ENCODE assay signal across 30 cellular contexts in genomic region chr5:2626572-2626971, GRCh38.
"Had no signal": no experiment of that assay in that cellular context is flagged by ENCODE, and none has a peak within 500 bp of the region (broad histone marks: within the 10 kb centered on the region; RNA-seq: fewer than 3 reads in every experiment).

No MANE protein-coding gene starts in this region.

- H3K9me3 ChIP-seq: adrenal gland, ascending aorta, body of pancreas, breast epithelium had no signal

- ATAC-seq: activated naive CD4-positive, alpha-beta T cell treated with anti-CD3 and anti-CD28 coated beads, Interleukin-2, amount 50 U/mL, for 72 hours; activated naive CD8-positive, alpha-beta T cell treated with anti-CD3 and anti-CD28 coated beads, Interleukin-2, amount 50 U/mL, for 24 hours; activated T-cell treated with anti-CD3 and anti-CD28 coated beads, Interleukin-2, amount 50 U/mL, for 4 hours; activated T-cell treated with anti-CD3 and anti-CD28 coated beads, Interleukin-2, amount 50 U/mL, for 72 hours; activated T-helper 17 cell treated with anti-CD3 and anti-CD28 coated beads, Interleukin-2, amount 50 U/mL, for 72 hours; body of pancreas had no signal

- H3K27me3 ChIP-seq: adrenal gland, ascending aorta, body of pancreas, brain microvascular endothelial cell, breast epithelium, cardiac muscle cell had no signal

- H3K36me3 ChIP-seq: adrenal gland, ascending aorta, brain microvascular endothelial cell, breast epithelium, cardiac muscle cell had no signal

- H3K4me3 ChIP-seq: adrenal gland, ascending aorta, body of pancreas, breast epithelium, cardiac muscle cell had no signal

- DNase-seq: activated effector memory CD4-positive, alpha-beta T cell treated with anti-CD3 and anti-CD28 coated beads, Interleukin-2, amount 50 U/mL, for 16 hours; activated effector memory CD4-positive, alpha-beta T cell treated with Interleukin-2 at 50 U/mL for 16 hours; activated gamma-delta T cell; activated gamma-delta T cell treated with Interleukin-2 at 50 U/mL for 16 hours; activated naive CD4-positive, alpha-beta T cell; activated naive CD4-positive, alpha-beta T cell treated with anti-CD3 and anti-CD28 coated beads for 36 hours; activated naive CD4-positive, alpha-beta T cell treated with anti-CD3 and anti-CD28 coated beads, Interleukin-2, amount 10 ng/mL, durations not matched to agents 7 days and 5 days; activated naive CD4-positive, alpha-beta T cell treated with anti-CD3 and anti-CD28 coated beads, Interleukin-2, amount 50 U/mL, for 16 hours; activated naive CD4-positive, alpha-beta T cell treated with Interleukin-2 at 50 U/mL for 16 hours; activated naive CD8-positive, alpha-beta T cell treated with anti-CD3 and anti-CD28 coated beads for 36 hours; activated naive CD8-positive, alpha-beta T cell treated with anti-CD3 and anti-CD28 coated beads, Interleukin-2, amount 10 ng/mL, durations not matched to agents 7 days and 5 days; activated naive CD8-positive, alpha-beta T cell treated with anti-CD3 and anti-CD28 coated beads, Interleukin-2, amount 50 U/mL, for 24 hours; activated T-cell treated with anti-CD3 and anti-CD28 coated beads, Interleukin-2, amount 50 U/mL, for 1 hour; activated T-cell treated with anti-CD3 and anti-CD28 coated beads, Interleukin-2, amount 50 U/mL, for 24 hours; activated T-cell treated with anti-CD3 and anti-CD28 coated beads, Interleukin-2, amount 50 U/mL, for 4 hours; activated T-cell treated with anti-CD3 and anti-CD28 coated beads, Interleukin-2, amount 50 U/mL, for 48 hours; activated T-cell treated with anti-CD3 and anti-CD28 coated beads, Interleukin-2, amount 50 U/mL, for 72 hours; adrenal gland; amniotic stem cell; anterior cingulate cortex; aorta; body of pancreas; brain microvascular endothelial cell; central memory CD4-positive, alpha-beta T cell; cerebellar nuclear complex had no signal

- H3K4me1 ChIP-seq: adrenal gland, ascending aorta, body of pancreas, breast epithelium had no signal

- H3K27ac ChIP-seq: adrenal gland, ascending aorta, body of pancreas, brain microvascular endothelial cell, breast epithelium, cardiac muscle cell had no signal
